2 cellular contexts compared by ENCODE assay signal in the genomic region with DNA sequence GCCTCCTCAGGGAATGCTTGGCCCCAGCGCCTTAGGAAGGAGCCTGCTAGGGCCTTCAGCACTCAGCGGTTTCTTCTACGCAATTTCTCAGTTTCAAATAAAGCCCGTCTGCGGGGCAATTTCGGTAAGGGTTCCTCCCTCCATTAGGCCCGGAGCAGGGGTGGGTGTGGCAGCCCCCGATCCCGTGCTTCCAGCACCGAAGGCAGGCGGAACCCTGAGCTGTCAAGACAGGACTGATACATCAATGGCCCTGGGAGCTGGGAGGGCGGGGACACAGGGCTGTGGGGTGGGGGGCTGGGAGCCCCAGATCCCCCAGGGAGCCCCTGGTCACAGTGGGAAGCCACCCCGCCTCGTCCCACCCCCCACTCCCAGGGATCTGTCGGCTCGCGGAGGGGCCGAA.
TF ChIP-seq lines count a peak whose summit lies in the region.

No MANE protein-coding gene starts in this region.

TF ChIP-seq in HCT116, 20 proteins besides CTCF, POLR2A, EP300 and RAD21:
- TF ChIP-seq, protein P1, sequence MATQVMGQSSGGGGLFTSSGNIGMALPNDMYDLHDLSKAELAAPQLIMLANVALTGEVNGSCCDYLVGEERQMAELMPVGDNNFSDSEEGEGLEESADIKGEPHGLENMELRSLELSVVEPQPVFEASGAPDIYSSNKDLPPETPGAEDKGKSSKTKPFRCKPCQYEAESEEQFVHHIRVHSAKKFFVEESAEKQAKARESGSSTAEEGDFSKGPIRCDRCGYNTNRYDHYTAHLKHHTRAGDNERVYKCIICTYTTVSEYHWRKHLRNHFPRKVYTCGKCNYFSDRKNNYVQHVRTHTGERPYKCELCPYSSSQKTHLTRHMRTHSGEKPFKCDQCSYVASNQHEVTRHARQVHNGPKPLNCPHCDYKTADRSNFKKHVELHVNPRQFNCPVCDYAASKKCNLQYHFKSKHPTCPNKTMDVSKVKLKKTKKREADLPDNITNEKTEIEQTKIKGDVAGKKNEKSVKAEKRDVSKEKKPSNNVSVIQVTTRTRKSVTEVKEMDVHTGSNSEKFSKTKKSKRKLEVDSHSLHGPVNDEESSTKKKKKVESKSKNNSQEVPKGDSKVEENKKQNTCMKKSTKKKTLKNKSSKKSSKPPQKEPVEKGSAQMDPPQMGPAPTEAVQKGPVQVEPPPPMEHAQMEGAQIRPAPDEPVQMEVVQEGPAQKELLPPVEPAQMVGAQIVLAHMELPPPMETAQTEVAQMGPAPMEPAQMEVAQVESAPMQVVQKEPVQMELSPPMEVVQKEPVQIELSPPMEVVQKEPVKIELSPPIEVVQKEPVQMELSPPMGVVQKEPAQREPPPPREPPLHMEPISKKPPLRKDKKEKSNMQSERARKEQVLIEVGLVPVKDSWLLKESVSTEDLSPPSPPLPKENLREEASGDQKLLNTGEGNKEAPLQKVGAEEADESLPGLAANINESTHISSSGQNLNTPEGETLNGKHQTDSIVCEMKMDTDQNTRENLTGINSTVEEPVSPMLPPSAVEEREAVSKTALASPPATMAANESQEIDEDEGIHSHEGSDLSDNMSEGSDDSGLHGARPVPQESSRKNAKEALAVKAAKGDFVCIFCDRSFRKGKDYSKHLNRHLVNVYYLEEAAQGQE (IDR thresholded peaks at IDR 0.05; ENCODE audit: low read depth): no peak
- TF ChIP-seq, protein P2, sequence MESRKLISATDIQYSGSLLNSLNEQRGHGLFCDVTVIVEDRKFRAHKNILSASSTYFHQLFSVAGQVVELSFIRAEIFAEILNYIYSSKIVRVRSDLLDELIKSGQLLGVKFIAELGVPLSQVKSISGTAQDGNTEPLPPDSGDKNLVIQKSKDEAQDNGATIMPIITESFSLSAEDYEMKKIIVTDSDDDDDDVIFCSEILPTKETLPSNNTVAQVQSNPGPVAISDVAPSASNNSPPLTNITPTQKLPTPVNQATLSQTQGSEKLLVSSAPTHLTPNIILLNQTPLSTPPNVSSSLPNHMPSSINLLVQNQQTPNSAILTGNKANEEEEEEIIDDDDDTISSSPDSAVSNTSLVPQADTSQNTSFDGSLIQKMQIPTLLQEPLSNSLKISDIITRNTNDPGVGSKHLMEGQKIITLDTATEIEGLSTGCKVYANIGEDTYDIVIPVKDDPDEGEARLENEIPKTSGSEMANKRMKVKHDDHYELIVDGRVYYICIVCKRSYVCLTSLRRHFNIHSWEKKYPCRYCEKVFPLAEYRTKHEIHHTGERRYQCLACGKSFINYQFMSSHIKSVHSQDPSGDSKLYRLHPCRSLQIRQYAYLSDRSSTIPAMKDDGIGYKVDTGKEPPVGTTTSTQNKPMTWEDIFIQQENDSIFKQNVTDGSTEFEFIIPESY (IDR thresholded peaks at IDR 0.05; ENCODE audit: extremely low read depth, insufficient replicate concordance, low read length): no peak
- TF ChIP-seq FOSL1 (IDR thresholded peaks at IDR 0.05; ENCODE audit: low read depth): no peak
- TF ChIP-seq CEBPB (IDR thresholded peaks at IDR 0.05; ENCODE audit: low read depth): no peak
- no peak for TF ChIP-seq SIN3A (IDR thresholded peaks at IDR 0.05; ENCODE audit: low read depth)
- TF ChIP-seq EGR1 (IDR thresholded peaks at IDR 0.05; ENCODE audit: low read depth): no peak
- no peak for TF ChIP-seq ZFX (IDR thresholded peaks at IDR 0.05)
- TF ChIP-seq EZH2 (IDR thresholded peaks at IDR 0.05): no peak
- no peak for TF ChIP-seq YY1 (IDR thresholded peaks at IDR 0.05; ENCODE audit: extremely low read depth, insufficient replicate concordance, low read depth, low read length)
- TF ChIP-seq POLR2AphosphoS5 (IDR thresholded peaks at IDR 0.05; ENCODE audit: low read depth, low read length): no peak
- TF ChIP-seq JUND (IDR thresholded peaks at IDR 0.05): no peak
- TF ChIP-seq CBX3 (IDR thresholded peaks at IDR 0.05; ENCODE audit: low read depth): no peak
- TF ChIP-seq EZH2phosphoT487 (IDR thresholded peaks at IDR 0.05; ENCODE audit: borderline replicate concordance): no peak
- TF ChIP-seq ZNF274 (IDR thresholded peaks at IDR 0.05; ENCODE audit: low read depth, low read length): no peak
- no peak for TF ChIP-seq TCF7L2 (IDR thresholded peaks at IDR 0.05; ENCODE audit: borderline replicate concordance, extremely low read depth, insufficient read depth, insufficient read length)
- no peak for TF ChIP-seq SRF (IDR thresholded peaks at IDR 0.05; ENCODE audit: low read depth)
- TF ChIP-seq ELF1 (IDR thresholded peaks at IDR 0.05; ENCODE audit: borderline replicate concordance, low read depth): no peak
- no peak for TF ChIP-seq SP1 (IDR thresholded peaks at IDR 0.05; ENCODE audit: low read depth)

TF ChIP-seq in H1, 55 proteins besides CTCF, POLR2A, EP300 and RAD21:
- TF ChIP-seq, protein P3, sequence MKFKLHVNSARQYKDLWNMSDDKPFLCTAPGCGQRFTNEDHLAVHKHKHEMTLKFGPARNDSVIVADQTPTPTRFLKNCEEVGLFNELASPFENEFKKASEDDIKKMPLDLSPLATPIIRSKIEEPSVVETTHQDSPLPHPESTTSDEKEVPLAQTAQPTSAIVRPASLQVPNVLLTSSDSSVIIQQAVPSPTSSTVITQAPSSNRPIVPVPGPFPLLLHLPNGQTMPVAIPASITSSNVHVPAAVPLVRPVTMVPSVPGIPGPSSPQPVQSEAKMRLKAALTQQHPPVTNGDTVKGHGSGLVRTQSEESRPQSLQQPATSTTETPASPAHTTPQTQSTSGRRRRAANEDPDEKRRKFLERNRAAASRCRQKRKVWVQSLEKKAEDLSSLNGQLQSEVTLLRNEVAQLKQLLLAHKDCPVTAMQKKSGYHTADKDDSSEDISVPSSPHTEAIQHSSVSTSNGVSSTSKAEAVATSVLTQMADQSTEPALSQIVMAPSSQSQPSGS (IDR thresholded peaks at IDR 0.05; ENCODE audit: low read length): no peak
- TF ChIP-seq ASH2L (IDR thresholded peaks at IDR 0.05; ENCODE audit: low read length) (no peak), SP2 (IDR thresholded peaks at IDR 0.05; ENCODE audit: low read length) (no peak), CHD1 (IDR thresholded peaks at IDR 0.05; ENCODE audit: low read depth, low read length) (no peak), BCL11A (IDR thresholded peaks at IDR 0.05; ENCODE audit: low read depth in 2 of 2, low read length in 2 of 2) (no peak), CBX8 (IDR thresholded peaks at IDR 0.05; ENCODE audit: borderline replicate concordance, low read depth, low read length) (no peak), BACH1 (IDR thresholded peaks at IDR 0.05; ENCODE audit: low read length) (no peak), SP1 (IDR thresholded peaks at IDR 0.05; ENCODE audit: low read depth, low read length) (no peak), TBP (IDR thresholded peaks at IDR 0.05; ENCODE audit: low read depth, low read length) (no peak), EZH2 (IDR thresholded peaks at IDR 0.05; ENCODE audit: low read depth, low read length, severe bottlenecking) (no peak), FOSL1 (IDR thresholded peaks at IDR 0.05; ENCODE audit: insufficient read depth, low read depth, low read length) (no peak), JUN (IDR thresholded peaks at IDR 0.05; ENCODE audit: low read depth, low read length) (no peak), CBX5 (IDR thresholded peaks at IDR 0.05; ENCODE audit: low read depth, low read length) (no peak), ZNF274 (IDR thresholded peaks at IDR 0.05; ENCODE audit: borderline replicate concordance, extremely low read depth, low read length) (no peak), SIX5 (IDR thresholded peaks at IDR 0.05; ENCODE audit: low read depth, low read length) (no peak), SIRT6 (IDR thresholded peaks at IDR 0.05; ENCODE audit: low read length) (no peak)
